Comparison of ENCODE assay signal across 22 cellular contexts in the genomic region with DNA sequence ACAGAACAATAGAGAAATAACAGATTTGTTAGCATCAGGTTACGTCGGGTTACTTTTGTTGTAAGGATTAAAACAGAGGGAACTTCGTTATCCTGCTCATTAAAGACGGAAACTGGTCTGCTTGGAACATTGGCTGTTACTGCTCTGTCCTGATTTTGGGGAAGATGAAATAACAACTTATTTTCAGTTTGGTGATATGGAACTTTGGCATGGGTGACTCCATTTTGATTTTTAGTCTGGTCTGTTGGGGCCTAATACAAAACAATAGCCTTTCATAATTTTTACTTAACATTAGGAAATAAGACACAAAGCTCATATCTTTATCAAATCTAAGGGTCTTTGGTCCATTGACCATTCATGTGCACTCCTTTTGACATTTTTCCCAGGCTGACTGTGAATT.
DNase-seq lines count a peak whose midpoint lies in the region; ATAC-seq and TF ChIP-seq lines count a peak whose summit lies in the region.
"Had no signal": no experiment of that assay in that cellular context is flagged by ENCODE, and none has a peak within 500 bp of the region (broad histone marks: within the 10 kb centered on the region; RNA-seq: fewer than 3 reads in every experiment).

No MANE protein-coding gene starts in this region.

- peak overlapping the region; percentile 49 to 51; a peak in 3 of 4 replicates for H3K27ac ChIP-seq in SK-N-SH (ENCODE audit: low read depth in 2 of 2, low read length in 1 of 2)
- H3K27ac ChIP-seq in right cardiac atrium (ENCODE audit: low read length): no peak overlapping the region
- no peak overlapping the region for H3K27ac ChIP-seq in heart right ventricle
- H3K27ac ChIP-seq: 22Rv1, prostate gland had no signal

- no peaks in the 10 kb centered on the region for H3F3A ChIP-seq in SK-N-SH (replicated peaks; ENCODE audit: insufficient read depth)

- H3K9me2 ChIP-seq in SK-N-SH: no peaks in the 10 kb centered on the region

- intact Hi-C loops in right cardiac atrium (cut with DNase I): no loop called here
- intact Hi-C loops in heart right ventricle (cut with DNase I): no loop called here

- no peaks in the 10 kb centered on the region for H3K36me3 ChIP-seq in SK-N-SH (replicated peaks in 1 of 2; ENCODE audit: control insufficient read depth in 1 of 2, insufficient read depth in 2 of 2, low read length in 1 of 2)
- no peaks in the 10 kb centered on the region for H3K36me3 ChIP-seq in heart right ventricle
- H3K36me3 ChIP-seq: prostate gland had no signal

- H3K27me3 ChIP-seq in SK-N-SH (ENCODE audit: insufficient read depth): no peaks in the 10 kb centered on the region
- no peaks in the 10 kb centered on the region for H3K27me3 ChIP-seq in right cardiac atrium (ENCODE audit: control insufficient read depth, insufficient read depth)
- no peaks in the 10 kb centered on the region for H3K27me3 ChIP-seq in heart right ventricle

- no peak overlapping the region for H3K4me3 Mint-ChIP-seq in activated T-cell treated with anti-CD3 and anti-CD28 coated beads, Interleukin-2, amount 50 U/mL, for 72 hours
- no peak overlapping the region for H3K4me3 Mint-ChIP-seq in immature natural killer cell
- H3K4me3 Mint-ChIP-seq: activated CD4-positive, alpha-beta T cell treated with anti-CD3 and anti-CD28 coated beads for 36 hours; activated naive CD4-positive, alpha-beta T cell treated with anti-CD3 and anti-CD28 coated beads, Interleukin-2, amount 50 U/mL, for 24 hours had no signal

- no peak for TF ChIP-seq RAD21 in SK-N-SH (IDR thresholded peaks at IDR 0.05; ENCODE audit: low read length)

- H3K27me3 Mint-ChIP-seq in activated T-cell treated with anti-CD3 and anti-CD28 coated beads, Interleukin-2, amount 50 U/mL, for 72 hours (ENCODE audit: low read depth): no peaks in the 10 kb centered on the region
- no peaks in the 10 kb centered on the region for H3K27me3 Mint-ChIP-seq in immature natural killer cell (ENCODE audit: low read depth in 3 of 3)
- H3K27me3 Mint-ChIP-seq: activated CD4-positive, alpha-beta T cell treated with anti-CD3 and anti-CD28 coated beads for 36 hours; activated naive CD4-positive, alpha-beta T cell treated with anti-CD3 and anti-CD28 coated beads, Interleukin-2, amount 50 U/mL, for 24 hours had no signal

- TF ChIP-seq CTCF in SK-N-SH (IDR thresholded peaks at IDR 0.05): no peak
- TF ChIP-seq CTCF in heart right ventricle (IDR thresholded peaks at IDR 0.05): no peak

- no peak for DNase-seq in activated T-cell treated with anti-CD3 and anti-CD28 coated beads, Interleukin-2, amount 50 U/mL, for 72 hours
- no peak for DNase-seq in activated T-cell treated with anti-CD3 and anti-CD28 coated beads, Interleukin-2, amount 50 U/mL, for 1 hour
- DNase-seq in SK-N-SH (no peak), immature natural killer cell (no peak), right cardiac atrium (no peak), NCI-H524 (lab: John Stamatoyannopoulos, UW) (no peak), heart right ventricle (no peak)
- DNase-seq in stimulated activated CD4-positive, alpha-beta T cell treated with anti-CD3 and anti-CD28 coated beads, Interleukin-2, amount 100 ng/mL, for 48 hours: no peak
- DNase-seq: cerebellar nuclear complex; GOT3; left ventricle myocardium superior; NCI-H1436; NCI-H2171 treated with DMSO at 0.1 percent for 48 hours; NCI-H526 treated with DMSO at 0.1 percent for 48 hours; SHP77; stimulated activated naive CD4-positive, alpha-beta T cell treated with Interleukin-2 at 50 U/mL for 16 hours had no signal

- WGBS in SK-N-SH (ENCODE audit: low lambda C conversion rate): 89% methylated on average over 4 of the region's 4 CpGs
- 96% methylated on average over 4 of the region's 4 CpGs for WGBS in right cardiac atrium
- 96 to 97% methylated on average over 4 of the region's 4 CpGs for WGBS in heart right ventricle, 2 donors

- H3K4me1 Mint-ChIP-seq in activated T-cell treated with anti-CD3 and anti-CD28 coated beads, Interleukin-2, amount 50 U/mL, for 72 hours (ENCODE audit: low read depth): peaks cover 21% of the 10 kb centered on the region
- peaks cover 18% of the 10 kb centered on the region in 2 donors for H3K4me1 Mint-ChIP-seq in immature natural killer cell

- TF ChIP-seq EP300 in SK-N-SH (IDR thresholded peaks at IDR 0.05; ENCODE audit: borderline replicate concordance in 1 of 2, low read depth in 1 of 2, low read length in 1 of 2): no peak

- no peaks in the 10 kb centered on the region for H4K20me1 ChIP-seq in SK-N-SH (ENCODE audit: insufficient read depth)

- no peak overlapping the region for H3K4me3 ChIP-seq in SK-N-SH (ENCODE audit: low read depth in 2 of 2, low read length in 1 of 2)
- no peak overlapping the region for H3K4me3 ChIP-seq in right cardiac atrium (ENCODE audit: low read length)
- no peak overlapping the region for H3K4me3 ChIP-seq in heart right ventricle
- H3K4me3 ChIP-seq: prostate gland, skin epidermis had no signal

- H3K9me3 ChIP-seq in SK-N-SH: no peaks in the 10 kb centered on the region
- H3K9me3 ChIP-seq in right cardiac atrium (ENCODE audit: control insufficient read depth, low read length): no peaks in the 10 kb centered on the region
- H3K9me3 ChIP-seq in heart right ventricle: peaks cover 0 to 2% (median 0%) of the 10 kb centered on the region in 11 donors
- H3K9me3 ChIP-seq: prostate gland had no signal

- no peak overlapping the region for H3K4me2 ChIP-seq in SK-N-SH

- no peaks in the 10 kb centered on the region for H3K79me2 ChIP-seq in SK-N-SH (ENCODE audit: insufficient read depth)

- H3K4me1 ChIP-seq in SK-N-SH (ENCODE audit: control insufficient read depth in 1 of 2, insufficient read depth in 2 of 2, low read depth in 1 of 2, low read length in 1 of 2) (no peaks in the 10 kb centered on the region; a peak in 1 of 4 replicates), right cardiac atrium (ENCODE audit: control insufficient read depth, insufficient read depth, low read length) (no peaks in the 10 kb centered on the region), heart right ventricle (peaks cover 0 to 9% (median 0%) of the 10 kb centered on the region in 9 donors)
- H3K4me1 ChIP-seq: prostate gland had no signal

- H3K27ac Mint-ChIP-seq in activated T-cell treated with anti-CD3 and anti-CD28 coated beads, Interleukin-2, amount 50 U/mL, for 72 hours: peak overlapping the region; percentile 71
- peak overlapping the region; percentile 12 to 86 (median 40) for H3K27ac Mint-ChIP-seq in immature natural killer cell
- H3K27ac Mint-ChIP-seq: activated naive CD4-positive, alpha-beta T cell treated with anti-CD3 and anti-CD28 coated beads, Interleukin-2, amount 50 U/mL, for 24 hours; activated T-helper 1 cell treated with anti-CD3 and anti-CD28 coated beads, Interleukin-12 subunit alpha, Interleukin-12 subunit beta, Interleukin-2, Interleukin-4 antibody, amounts not matched to agents 30 ng/mL and 10 ng/mL and 1 ng/mL, durations not matched to agents 14 hours and 24 hours and 36 hours had no signal

- H3K36me3 Mint-ChIP-seq in activated T-cell treated with anti-CD3 and anti-CD28 coated beads, Interleukin-2, amount 50 U/mL, for 72 hours (ENCODE audit: insufficient read depth in 2 of 2): peaks cover 0 to 2% of the 10 kb centered on the region in 2 donors
- no peaks in the 10 kb centered on the region for H3K36me3 Mint-ChIP-seq in immature natural killer cell
- H3K36me3 Mint-ChIP-seq: activated naive CD4-positive, alpha-beta T cell treated with anti-CD3 and anti-CD28 coated beads, Interleukin-2, amount 50 U/mL, for 24 hours had no signal

- H3K9ac ChIP-seq in SK-N-SH: no peak overlapping the region

- peak overlapping the region; percentile 48; the same call in 1 of the 2 replicates for H2AFZ ChIP-seq in SK-N-SH (ENCODE audit: low read depth)

- POLR2A ChIA-PET in SK-N-SH (lab: Yijun Ruan, JAX): no interaction called here

- CTCF ChIA-PET in SK-N-SH (lab: Yijun Ruan, JAX): interaction anchor here (1.2 kb wide), 1 partner anchor 17 kb away, joined by 3 read pairs; no protein-coding TSS in a partner anchor

- peaks cover 0 to 1% of the 10 kb centered on the region in 2 donors for H3K9me3 Mint-ChIP-seq in activated T-cell treated with anti-CD3 and anti-CD28 coated beads, Interleukin-2, amount 50 U/mL, for 72 hours
- no peaks in the 10 kb centered on the region for H3K9me3 Mint-ChIP-seq in immature natural killer cell
- H3K9me3 Mint-ChIP-seq: activated naive CD4-positive, alpha-beta T cell treated with anti-CD3 and anti-CD28 coated beads, Interleukin-2, amount 50 U/mL, for 24 hours; activated T-helper 1 cell treated with anti-CD3 and anti-CD28 coated beads, Interleukin-12 subunit alpha, Interleukin-12 subunit beta, Interleukin-2, Interleukin-4 antibody, amounts not matched to agents 30 ng/mL and 10 ng/mL and 1 ng/mL, durations not matched to agents 14 hours and 24 hours and 36 hours had no signal

- ATAC-seq in activated T-cell treated with anti-CD3 and anti-CD28 coated beads, Interleukin-2, amount 50 U/mL, for 72 hours (replicated peaks in 1 of 2): no peak
- ATAC-seq in right cardiac atrium: no peak
- ATAC-seq in heart right ventricle: no peak
- ATAC-seq: left ventricle myocardium superior had no signal

TF ChIP-seq in SK-N-SH, 30 proteins besides CTCF, POLR2A, EP300 and RAD21 (continues in another document):
- no peak for TF ChIP-seq TAF1 (IDR thresholded peaks at IDR 0.05; ENCODE audit: borderline replicate concordance, low read depth, low read length)
- TF ChIP-seq TEAD4 (IDR thresholded peaks at IDR 0.05; ENCODE audit: borderline replicate concordance, insufficient read depth): no peak
- TF ChIP-seq RCOR1 (IDR thresholded peaks at IDR 0.05; ENCODE audit: low read length): no peak
- TF ChIP-seq FOSL2 (IDR thresholded peaks at IDR 0.05; ENCODE audit: borderline replicate concordance, low read depth): no peak
- TF ChIP-seq JUND (IDR thresholded peaks at IDR 0.05): no peak
- no peak for TF ChIP-seq FOXM1 (IDR thresholded peaks at IDR 0.05; ENCODE audit: low read depth)
- no peak for TF ChIP-seq SMC3 (IDR thresholded peaks at IDR 0.05; ENCODE audit: low read depth, low read length)
- TF ChIP-seq TCF12 (IDR thresholded peaks at IDR 0.05): no peak

Comparison
In these comparisons a context has a peak if more than half of its experiments do, and no peak if none do; other contexts are left out.
1. H3K27ac ChIP-seq: peak in SK-N-SH (2 of 2); none in right cardiac atrium (single experiment) and heart right ventricle (0 of 10).